ENCODE assay signal across 15 cellular contexts in the genomic region with DNA sequence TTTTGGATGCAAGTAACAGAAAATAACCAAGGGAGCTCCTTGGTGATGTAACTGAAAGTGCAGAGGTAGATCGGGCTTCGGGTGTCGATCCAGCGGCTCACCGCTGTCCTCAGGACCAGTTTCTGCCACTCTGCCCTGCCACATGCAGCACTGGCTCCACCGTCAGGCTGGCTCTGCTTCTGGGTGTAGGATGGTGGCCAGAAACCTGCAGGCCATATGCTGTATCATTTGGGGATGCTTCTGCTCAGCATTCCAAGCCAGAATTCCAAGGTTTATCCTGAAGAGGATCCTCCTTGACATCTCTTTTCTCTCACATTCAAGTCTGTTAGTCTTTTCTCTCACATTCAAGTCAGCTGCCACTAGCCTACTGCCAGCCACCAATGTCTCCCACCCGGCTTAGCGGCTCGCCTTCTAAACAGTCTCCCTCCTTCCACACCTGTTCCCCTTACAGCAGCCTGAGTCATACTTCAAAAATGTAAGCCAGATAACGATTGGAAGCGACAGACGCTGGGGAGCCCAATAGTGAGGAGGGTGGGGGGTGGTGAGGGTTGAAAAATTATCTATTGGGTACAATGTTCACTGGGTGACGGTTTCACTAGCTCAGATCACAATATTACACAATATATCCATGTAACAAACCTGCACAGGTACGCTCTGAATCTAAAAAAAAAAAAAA. TPM values are rescaled to one million over a fixed set of nuclear protein-coding genes. Genes with fewer than 3 reads are reported as not detected.
DNase-seq lines count a peak whose midpoint lies in the region; ATAC-seq and TF ChIP-seq lines count a peak whose summit lies in the region.
"Had no signal": no experiment of that assay in that cellular context is flagged by ENCODE, and none has a peak within 500 bp of the region (broad histone marks: within the 10 kb centered on the region; RNA-seq: fewer than 3 reads in every experiment).

No MANE protein-coding gene starts in this region.

- ATAC-seq in SK-N-SH treated with all-trans-retinoic acid at 6 μM for 48 hours, result peak; percentile 51; the same call in 1 of the 3 replicates
- peak; percentile 33 to 37 for ATAC-seq in right cardiac atrium
- ATAC-seq in thoracic aorta (ENCODE audit: insufficient number of reproducible peaks, low FRiP score, low read depth), result no peak
- no peak for ATAC-seq in HG03378 (IDR thresholded peaks at IDR 0.05; ENCODE audit: unreplicated experiment)
- ATAC-seq: activated CD8-positive, alpha-beta memory T cell treated with anti-CD3 and anti-CD28 coated beads, Interleukin-2, amount 10 ng/mL, durations not matched to agents 7 days and 5 days; stimulated activated naive CD8-positive, alpha-beta T cell treated with anti-CD3 and anti-CD28 coated beads, Interleukin-15, amount 100 ng/mL, for 72 hours had no signal

- no peaks in the 10 kb centered on the region for H3K36me3 ChIP-seq in thoracic aorta
- H3K36me3 ChIP-seq: ovary had no signal

- DNase-seq in DMS 273 (lab: John Stamatoyannopoulos, UW; ENCODE audit: unreplicated experiment) (peak; percentile 70), DMS 273 treated with DMSO at 0.1 percent for 48 hours (lab: John Stamatoyannopoulos, UW) (no peak), right cardiac atrium (peak in 1 of 3 donors; percentile 61), thoracic aorta (ENCODE audit: low spot score) (no peak), T-helper 1 cell (no peak), retina (no peak)
- DNase-seq: activated CD8-positive, alpha-beta memory T cell treated with anti-CD3 and anti-CD28 coated beads, Interleukin-2, amount 10 ng/mL, durations not matched to agents 7 days and 5 days; NCI-H1092; ovary; stimulated activated naive CD8-positive, alpha-beta T cell treated with anti-CD3 and anti-CD28 coated beads, Interleukin-15, amount 100 ng/mL, for 72 hours; T-helper 9 cell had no signal

- H3K27ac ChIP-seq in right cardiac atrium (ENCODE audit: low read length), result no peak overlapping the region
- H3K27ac ChIP-seq in thoracic aorta, result peak overlapping the region; percentile 70 to 80
- H3K27ac ChIP-seq: 22Rv1, ovary had no signal

- peaks cover 4% of the 10 kb centered on the region for H3K4me1 ChIP-seq in right cardiac atrium (ENCODE audit: control insufficient read depth, insufficient read depth, low read length)
- H3K4me1 ChIP-seq in thoracic aorta (ENCODE audit: control insufficient read depth in 1 of 2, low read depth in 2 of 2), result peaks cover 23 to 69% of the 10 kb centered on the region in 2 donors

- 81% methylated on average over 14 of the region's 14 CpGs for WGBS in right cardiac atrium

- H3K9me3 ChIP-seq in right cardiac atrium (ENCODE audit: control insufficient read depth, low read length) (no peaks in the 10 kb centered on the region), thoracic aorta (no peaks in the 10 kb centered on the region)
- H3K9me3 ChIP-seq: ovary had no signal

- H3K4me3 ChIP-seq in right cardiac atrium (ENCODE audit: low read length), result no peak overlapping the region
- no peak overlapping the region for H3K4me3 ChIP-seq in thoracic aorta
- H3K4me3 ChIP-seq: lung, ovary had no signal

- no peak for TF ChIP-seq CTCF in thoracic aorta (IDR thresholded peaks at IDR 0.05)

- intact Hi-C loops in right cardiac atrium (cut with DNase I), result no loop called here

- H3K27me3 ChIP-seq in right cardiac atrium (ENCODE audit: control insufficient read depth, insufficient read depth) (no peaks in the 10 kb centered on the region), thoracic aorta (replicated peaks; ENCODE audit: insufficient read depth) (no peaks in the 10 kb centered on the region)
- H3K27me3 ChIP-seq: ovary had no signal

TF ChIP-seq in SK-N-SH treated with all-trans-retinoic acid at 6 μM for 48 hours, 23 proteins besides CTCF, POLR2A, EP300 and RAD21 (continues in another document):
- TF ChIP-seq CSDC2 (CRISPR knock-in tag; IDR thresholded peaks at IDR 0.05), result no peak
- no peak for TF ChIP-seq ZC3H10 (CRISPR knock-in tag; IDR thresholded peaks at IDR 0.05)
- no peak for TF ChIP-seq RARB (CRISPR knock-in tag; IDR thresholded peaks at IDR 0.05)
- TF ChIP-seq POU6F1 (CRISPR knock-in tag; IDR thresholded peaks at IDR 0.05; ENCODE audit: borderline replicate concordance, low read depth), result no peak
- no peak for TF ChIP-seq CREB5 (CRISPR knock-in tag; IDR thresholded peaks at IDR 0.05; ENCODE audit: low read depth)
- TF ChIP-seq TCF4 (CRISPR knock-in tag; IDR thresholded peaks at IDR 0.05; ENCODE audit: borderline replicate concordance), result no peak
- TF ChIP-seq ZNF565 (CRISPR knock-in tag; conservative IDR thresholded peaks at IDR 0.05; ENCODE audit: low read depth), result no peak
- TF ChIP-seq ISL1 (CRISPR knock-in tag; IDR thresholded peaks at IDR 0.05), result no peak
- TF ChIP-seq SNAI2 (CRISPR knock-in tag; IDR thresholded peaks at IDR 0.05), result no peak
- TF ChIP-seq OSR1 (CRISPR knock-in tag; IDR thresholded peaks at IDR 0.05), result no peak
- TF ChIP-seq ZFP30 (CRISPR knock-in tag; IDR thresholded peaks at IDR 0.05), result no peak
- TF ChIP-seq, protein P1, sequence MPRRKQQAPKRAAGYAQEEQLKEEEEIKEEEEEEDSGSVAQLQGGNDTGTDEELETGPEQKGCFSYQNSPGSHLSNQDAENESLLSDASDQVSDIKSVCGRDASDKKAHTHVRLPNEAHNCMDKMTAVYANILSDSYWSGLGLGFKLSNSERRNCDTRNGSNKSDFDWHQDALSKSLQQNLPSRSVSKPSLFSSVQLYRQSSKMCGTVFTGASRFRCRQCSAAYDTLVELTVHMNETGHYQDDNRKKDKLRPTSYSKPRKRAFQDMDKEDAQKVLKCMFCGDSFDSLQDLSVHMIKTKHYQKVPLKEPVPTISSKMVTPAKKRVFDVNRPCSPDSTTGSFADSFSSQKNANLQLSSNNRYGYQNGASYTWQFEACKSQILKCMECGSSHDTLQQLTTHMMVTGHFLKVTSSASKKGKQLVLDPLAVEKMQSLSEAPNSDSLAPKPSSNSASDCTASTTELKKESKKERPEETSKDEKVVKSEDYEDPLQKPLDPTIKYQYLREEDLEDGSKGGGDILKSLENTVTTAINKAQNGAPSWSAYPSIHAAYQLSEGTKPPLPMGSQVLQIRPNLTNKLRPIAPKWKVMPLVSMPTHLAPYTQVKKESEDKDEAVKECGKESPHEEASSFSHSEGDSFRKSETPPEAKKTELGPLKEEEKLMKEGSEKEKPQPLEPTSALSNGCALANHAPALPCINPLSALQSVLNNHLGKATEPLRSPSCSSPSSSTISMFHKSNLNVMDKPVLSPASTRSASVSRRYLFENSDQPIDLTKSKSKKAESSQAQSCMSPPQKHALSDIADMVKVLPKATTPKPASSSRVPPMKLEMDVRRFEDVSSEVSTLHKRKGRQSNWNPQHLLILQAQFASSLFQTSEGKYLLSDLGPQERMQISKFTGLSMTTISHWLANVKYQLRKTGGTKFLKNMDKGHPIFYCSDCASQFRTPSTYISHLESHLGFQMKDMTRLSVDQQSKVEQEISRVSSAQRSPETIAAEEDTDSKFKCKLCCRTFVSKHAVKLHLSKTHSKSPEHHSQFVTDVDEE (CRISPR knock-in tag; IDR thresholded peaks at IDR 0.05), result no peak
- TF ChIP-seq PPARA (CRISPR knock-in tag; IDR thresholded peaks at IDR 0.05; ENCODE audit: borderline replicate concordance), result no peak
- no peak for TF ChIP-seq ZFP3 (CRISPR knock-in tag; IDR thresholded peaks at IDR 0.05)
- TF ChIP-seq BACH2 (CRISPR knock-in tag; IDR thresholded peaks at IDR 0.05; ENCODE audit: borderline replicate concordance), result no peak
- no peak for TF ChIP-seq ESRRG (CRISPR knock-in tag; IDR thresholded peaks at IDR 0.05)
- TF ChIP-seq TOX (CRISPR knock-in tag; IDR thresholded peaks at IDR 0.05; ENCODE audit: borderline replicate concordance), result no peak
- no peak for TF ChIP-seq ZNF70 (CRISPR knock-in tag; IDR thresholded peaks at IDR 0.05)
- TF ChIP-seq PATZ1 (CRISPR knock-in tag; IDR thresholded peaks at IDR 0.05; ENCODE audit: borderline replicate concordance), result no peak

RNA-seq across cellular contexts. Expression of gene SP3, which starts 38.6 kb away (rescaled TPM):
- 10 to 100 TPM; 44.8 to 52.2 (median 49.0) TPM for total RNA-seq in right cardiac atrium
- 14.9 TPM for polyA plus RNA-seq in right cardiac atrium
- total RNA-seq in thoracic aorta, result 10 to 100 TPM; 70.0 to 74.4 TPM

Comparison
In these comparisons a context has a peak if more than half of its experiments do, and no peak if none do; other contexts are left out.
1. ATAC-seq: peak in SK-N-SH treated with all-trans-retinoic acid at 6 μM for 48 hours (single experiment) and right cardiac atrium (2 of 2); none in thoracic aorta (single experiment) and HG03378 (single experiment).